30 cellular contexts compared by ENCODE assay signal in genomic region chr1:241473026-241473425, GRCh38. TPM values are rescaled to one million over a fixed set of nuclear protein-coding genes. Genes with fewer than 3 reads are reported as not detected.
"Had no signal": no experiment of that assay in that cellular context is flagged by ENCODE, and none has a peak within 500 bp of the region (broad histone marks: within the 10 kb centered on the region; RNA-seq: fewer than 3 reads in every experiment).

No MANE protein-coding gene starts in this region.

- DNase-seq: activated B cell treated with CpG ODN at 0.5 μM for 24 hours; activated CD4-positive, alpha-beta memory T cell treated with anti-CD3 and anti-CD28 coated beads for 36 hours; activated CD4-positive, alpha-beta T cell treated with anti-CD3 and anti-CD28 coated beads for 4 hours; activated CD4-positive, alpha-beta T cell treated with anti-CD3 and anti-CD28 coated beads, Interleukin-2, amount 10 ng/mL, durations not matched to agents 24 days and 14 days; activated CD4-positive, alpha-beta T cell treated with anti-CD3 and anti-CD28 coated beads, Interleukin-2, amount 50 U/mL, for 1 hour; activated CD4-positive, alpha-beta T cell treated with anti-CD3 and anti-CD28 coated beads, Interleukin-2, amount 50 U/mL, for 4 hours; activated CD4-positive, CD25-positive, alpha-beta regulatory T cell treated with anti-CD3 and anti-CD28 coated beads, Interleukin-2, amount 50 U/mL, for 72 hours; activated CD8-positive, alpha-beta memory T cell treated with anti-CD3 and anti-CD28 coated beads, Interleukin-2, amount 50 U/mL, for 48 hours; activated CD8-positive, alpha-beta T cell treated with anti-CD3 and anti-CD28 coated beads for 36 hours; activated effector memory CD4-positive, alpha-beta T cell treated with Interleukin-2 at 50 U/mL for 16 hours; activated gamma-delta T cell; activated naive CD4-positive, alpha-beta T cell; activated naive CD4-positive, alpha-beta T cell treated with anti-CD3 and anti-CD28 coated beads for 36 hours; activated naive CD4-positive, alpha-beta T cell treated with anti-CD3 and anti-CD28 coated beads, Interleukin-2, amount 50 U/mL, for 16 hours; activated naive CD8-positive, alpha-beta T cell treated with anti-CD3 and anti-CD28 coated beads for 36 hours; activated T-cell treated with anti-CD3 and anti-CD28 coated beads, Interleukin-2, amount 50 U/mL, for 24 hours; activated T-cell treated with anti-CD3 and anti-CD28 coated beads, Interleukin-2, amount 50 U/mL, for 48 hours; adrenal gland; amniotic stem cell; aorta; body of pancreas; brain microvascular endothelial cell; central memory CD4-positive, alpha-beta T cell; T-helper 1 cell; T-helper 2 cell; T-helper 9 cell had no signal

- H3K9me3 ChIP-seq: adrenal gland, body of pancreas, breast epithelium had no signal

- H3K4me1 ChIP-seq: adrenal gland, body of pancreas, breast epithelium had no signal

- H3K27ac ChIP-seq: adrenal gland, body of pancreas, brain microvascular endothelial cell, breast epithelium, VCaP had no signal

- H3K27me3 ChIP-seq: adrenal gland, body of pancreas, brain microvascular endothelial cell, breast epithelium had no signal

- H3K36me3 ChIP-seq: adrenal gland, brain microvascular endothelial cell, breast epithelium had no signal

- H3K4me3 ChIP-seq: adrenal gland, body of pancreas, breast epithelium had no signal

RNA-seq across cellular contexts. Expression of gene KMO, which starts 59.2 kb away (rescaled TPM):
- total RNA-seq: activated CD4-positive, alpha-beta T cell treated with anti-CD3 and anti-CD28 coated beads, Interleukin-2, amount 10 ng/mL, durations not matched to agents 24 days and 14 days; activated naive CD4-positive, alpha-beta T cell treated with anti-CD3 and anti-CD28 coated beads for 36 hours; activated naive CD4-positive, alpha-beta T cell treated with anti-CD3 and anti-CD28 coated beads, Interleukin-2, amount 50 U/mL, for 72 hours; cerebellum had no signal
